ENCODE assay signal across 20 cellular contexts in the genomic region with DNA sequence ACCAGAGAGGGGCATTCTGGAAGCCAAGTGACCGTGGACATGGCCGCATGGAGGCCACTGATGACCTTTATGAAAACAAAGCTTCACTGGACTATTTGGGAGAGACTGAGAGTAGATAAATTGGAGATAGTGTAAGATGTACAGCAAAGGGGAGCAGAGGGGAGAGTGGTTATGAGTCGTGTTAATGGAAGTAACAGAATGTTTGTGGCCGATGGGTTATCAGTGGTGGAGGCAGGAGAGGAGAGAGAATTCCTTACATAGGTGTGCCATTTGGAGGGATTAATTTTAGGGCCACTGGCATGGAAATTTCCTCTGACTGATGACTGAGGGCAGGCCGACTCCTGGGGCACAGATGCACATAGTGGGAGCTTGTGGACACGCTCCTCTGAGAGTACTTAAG. TPM values are rescaled to one million over a fixed set of nuclear protein-coding genes. Genes with fewer than 3 reads are reported as not detected.
A peak's percentile ranks its signal among the peaks of the same experiment; 100 is the strongest.
DNase-seq lines count a peak whose midpoint lies in the region; ATAC-seq and TF ChIP-seq lines count a peak whose summit lies in the region.
"Had no signal": no experiment of that assay in that cellular context is flagged by ENCODE, and none has a peak within 500 bp of the region (broad histone marks: within the 10 kb centered on the region; RNA-seq: fewer than 3 reads in every experiment).

No MANE protein-coding gene starts in this region.

- peak; percentile 18 for DNase-seq in AG08395 (ENCODE audit: low spot score)
- DNase-seq in HCT116 (ENCODE audit: low read depth, low spot score) = no peak
- DNase-seq in SW480 (ENCODE audit: low spot score) = peak; percentile 13
- peak; percentile 63 for DNase-seq in islet precursor cell
- DNase-seq in stimulated activated naive CD8-positive, alpha-beta T cell treated with anti-CD3 and anti-CD28 coated beads, Interleukin-15, Interleukin-2, amounts not matched to agents 100 U/mL and 50 U/mL, for 24 hours = no peak
- no peak for DNase-seq in left ventricle myocardium superior
- DNase-seq: activated CD4-positive, alpha-beta T cell treated with anti-CD3 and anti-CD28 coated beads, Interleukin-2, amount 50 U/mL, for 48 hours; activated T-cell treated with anti-CD3 and anti-CD28 coated beads, Interleukin-2, amount 50 U/mL, for 4 hours; Calu3; immature natural killer cell; Karpas-422; NCI-H1417 treated with DMSO at 0.1 percent for 48 hours; NCI-H2171 treated with DMSO at 0.1 percent for 48 hours; right cardiac atrium; stimulated activated CD4-positive, alpha-beta T cell treated with anti-CD3 and anti-CD28 coated beads, Interleukin-1b, Interleukin-23, amount 100 ng/mL, for 48 hours had no signal

- ATAC-seq in HCT116 (peak; percentile 93), GM19455 (IDR thresholded peaks at IDR 0.05; ENCODE audit: unreplicated experiment) (no peak), HG02938 (IDR thresholded peaks at IDR 0.05; ENCODE audit: unreplicated experiment) (no peak), left ventricle myocardium superior (no peak)
- no peak for ATAC-seq in stimulated activated naive CD8-positive, alpha-beta T cell treated with anti-CD3 and anti-CD28 coated beads, Interleukin-15, Interleukin-2, amounts not matched to agents 100 U/mL and 50 U/mL, for 24 hours
- ATAC-seq: activated T-cell treated with anti-CD3 and anti-CD28 coated beads, Interleukin-2, amount 50 U/mL, for 4 hours; esophagus mucosa; GM23338; right cardiac atrium had no signal

- peaks cover 16 to 18% of the 10 kb centered on the region in 2 experiments for H3K4me1 ChIP-seq in HCT116 (ENCODE audit: control insufficient read depth in 1 of 2, insufficient read depth in 2 of 2, low read length in 2 of 2)
- H3K4me1 ChIP-seq: Peyer's patch had no signal

- H3K9me3 ChIP-seq in HCT116 (ENCODE audit: control insufficient read depth in 1 of 2, insufficient read depth in 1 of 2, low read depth in 1 of 2, low read length in 2 of 2) = no peaks in the 10 kb centered on the region
- H3K9me3 ChIP-seq: Peyer's patch had no signal

- H4K20me1 ChIP-seq in HCT116 (ENCODE audit: insufficient read depth) = no peaks in the 10 kb centered on the region

- no peak for TF ChIP-seq POLR2A in HCT116 (IDR thresholded peaks at IDR 0.05; ENCODE audit: borderline replicate concordance, extremely low read depth, insufficient read depth, insufficient read length)

- peak overlapping the region; percentile 46 for H3K4me2 ChIP-seq in HCT116 (ENCODE audit: low read length)
- H3K4me2 ChIP-seq: GM23338 had no signal

- intact Hi-C loops in HCT116 (cut with micrococcal nuclease) (no loop called here), left ventricle myocardium superior (cut with micrococcal nuclease) (no loop called here)

- BruUV-seq in HCT116 (replicated peaks; lab: Mats Ljungman, UMichigan) = no TSS peak

- no peaks in the 10 kb centered on the region for H3K9me2 ChIP-seq in HCT116 (ENCODE audit: insufficient read depth)

- H3K9ac ChIP-seq in HCT116 (ENCODE audit: low read length) = 0 out of 2 replicates have a peak overlapping the region, but pooled peaks have one; percentile 12

- TF ChIP-seq CTCF in HCT116 (IDR thresholded peaks at IDR 0.05 in 2 of 3, conservative IDR thresholded peaks at IDR 0.05 in 1 of 3; ENCODE audit: borderline replicate concordance in 1 of 3, insufficient read depth in 1 of 3, low read depth in 2 of 3, low read length in 2 of 3) = no peak

- no peaks in the 10 kb centered on the region for H3K27me3 ChIP-seq in HCT116 (ENCODE audit: insufficient read depth, low read length)
- H3K27me3 ChIP-seq: Peyer's patch had no signal

- H3K36me3 ChIP-seq in HCT116 (ENCODE audit: control insufficient read depth in 1 of 2, insufficient read depth in 2 of 2, low read length in 2 of 2) = peaks cover 29 to 32% of the 10 kb centered on the region in 2 experiments; a peak in 3 of 4 replicates

- H3K27ac ChIP-seq in HCT116 (ENCODE audit: low read depth, low read length) = peak overlapping the region; percentile 79
- H3K27ac ChIP-seq: Peyer's patch had no signal

- H3K79me2 ChIP-seq in HCT116 (ENCODE audit: insufficient read depth, low read length) = no peaks in the 10 kb centered on the region

- RAD21 ChIA-PET in HCT116 (lab: Charles Lee; ENCODE audit: low non-redundant PET in 1 of 2, low total read pairs in 2 of 2, uncharacterized antibody in 2 of 2, unreplicated experiment in 2 of 2) = no interaction called here

- POLR2A ChIA-PET in HCT116 (lab: Charles Lee) = no interaction called here

- CTCF ChIA-PET in HCT116 (lab: Charles Lee) = no interaction called here

- no peak for TF ChIP-seq RAD21 in HCT116 (IDR thresholded peaks at IDR 0.05; ENCODE audit: low read depth)

- H2AFZ ChIP-seq in HCT116 (ENCODE audit: low read depth, low read length, poor library complexity, severe bottlenecking) = no peak overlapping the region
- H2AFZ ChIP-seq: GM23338 had no signal

- 0 out of 4 replicates have a peak overlapping the region, but pooled peaks of 1 of the 2 experiments have one; percentile 20 for H3K4me3 ChIP-seq in HCT116 (replicated peaks in 1 of 2; ENCODE audit: low read depth in 1 of 2, low read length in 2 of 2)
- H3K4me3 ChIP-seq: GM23338, Peyer's patch had no signal

TF ChIP-seq in HCT116, 20 proteins besides CTCF, POLR2A, EP300 and RAD21:
- TF ChIP-seq SRF (IDR thresholded peaks at IDR 0.05; ENCODE audit: low read depth) (no peak), EZH2phosphoT487 (IDR thresholded peaks at IDR 0.05; ENCODE audit: borderline replicate concordance) (no peak), JUND (IDR thresholded peaks at IDR 0.05) (no peak), TCF7L2 (IDR thresholded peaks at IDR 0.05; ENCODE audit: borderline replicate concordance, extremely low read depth, insufficient read depth, insufficient read length) (no peak), CBX3 (IDR thresholded peaks at IDR 0.05; ENCODE audit: low read depth) (no peak), ZFX (IDR thresholded peaks at IDR 0.05) (no peak), SP1 (IDR thresholded peaks at IDR 0.05; ENCODE audit: low read depth) (no peak), ZNF274 (IDR thresholded peaks at IDR 0.05; ENCODE audit: low read depth, low read length) (no peak), EZH2 (IDR thresholded peaks at IDR 0.05) (no peak), POLR2AphosphoS5 (IDR thresholded peaks at IDR 0.05; ENCODE audit: low read depth, low read length) (no peak), EGR1 (IDR thresholded peaks at IDR 0.05; ENCODE audit: low read depth) (no peak), CEBPB (IDR thresholded peaks at IDR 0.05; ENCODE audit: low read depth) (no peak)
- TF ChIP-seq, protein P1, sequence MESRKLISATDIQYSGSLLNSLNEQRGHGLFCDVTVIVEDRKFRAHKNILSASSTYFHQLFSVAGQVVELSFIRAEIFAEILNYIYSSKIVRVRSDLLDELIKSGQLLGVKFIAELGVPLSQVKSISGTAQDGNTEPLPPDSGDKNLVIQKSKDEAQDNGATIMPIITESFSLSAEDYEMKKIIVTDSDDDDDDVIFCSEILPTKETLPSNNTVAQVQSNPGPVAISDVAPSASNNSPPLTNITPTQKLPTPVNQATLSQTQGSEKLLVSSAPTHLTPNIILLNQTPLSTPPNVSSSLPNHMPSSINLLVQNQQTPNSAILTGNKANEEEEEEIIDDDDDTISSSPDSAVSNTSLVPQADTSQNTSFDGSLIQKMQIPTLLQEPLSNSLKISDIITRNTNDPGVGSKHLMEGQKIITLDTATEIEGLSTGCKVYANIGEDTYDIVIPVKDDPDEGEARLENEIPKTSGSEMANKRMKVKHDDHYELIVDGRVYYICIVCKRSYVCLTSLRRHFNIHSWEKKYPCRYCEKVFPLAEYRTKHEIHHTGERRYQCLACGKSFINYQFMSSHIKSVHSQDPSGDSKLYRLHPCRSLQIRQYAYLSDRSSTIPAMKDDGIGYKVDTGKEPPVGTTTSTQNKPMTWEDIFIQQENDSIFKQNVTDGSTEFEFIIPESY (IDR thresholded peaks at IDR 0.05; ENCODE audit: extremely low read depth, insufficient replicate concordance, low read length) = no peak

RNA-seq across cellular contexts. Expression of a gene that starts 19.2 kb away (rescaled TPM):
- total RNA-seq in HCT116 (2021; ENCODE audit: unreplicated experiment) (37.8 TPM), left ventricle myocardium superior (20.2 TPM)
- 28.5 and 34.1 TPM in 2 replicates for polyA plus RNA-seq in HCT116 (2012)

Comparison
In these comparisons a context has a peak if more than half of its experiments do, and no peak if none do; other contexts are left out.
1. DNase-seq: peak in AG08395 (single experiment), SW480 (single experiment) and islet precursor cell (single experiment); none in HCT116 (single experiment), stimulated activated naive CD8-positive, alpha-beta T cell treated with anti-CD3 and anti-CD28 coated beads, Interleukin-15, Interleukin-2, amounts not matched to agents 100 U/mL and 50 U/mL, for 24 hours (single experiment) and left ventricle myocardium superior (single experiment).